14 cellular contexts compared by ENCODE assay signal in the genomic region with DNA sequence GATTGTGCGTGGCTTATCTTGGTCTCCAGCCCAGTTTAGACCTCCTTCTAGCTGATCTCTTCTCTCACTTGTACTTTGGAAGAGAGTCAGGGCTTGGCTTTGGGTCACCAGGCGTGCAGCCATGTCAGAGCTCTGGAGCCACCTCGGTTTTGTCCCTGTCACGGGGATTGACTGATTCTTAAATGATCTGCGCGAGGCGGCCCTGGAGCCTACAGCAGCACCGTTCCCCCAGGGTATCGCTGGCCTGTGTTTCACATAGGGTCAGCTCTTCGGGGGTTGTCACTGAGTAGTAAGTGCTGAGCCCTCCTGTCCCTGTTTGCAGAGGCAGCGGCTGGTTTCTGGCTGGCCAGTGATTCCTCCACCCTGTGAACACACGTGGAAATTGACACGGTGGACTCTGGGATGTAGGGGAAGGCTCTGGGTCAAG.
DNase-seq lines count a peak whose midpoint lies in the region; TF ChIP-seq lines count a peak whose summit lies in the region.
"Had no signal": no experiment of that assay in that cellular context is flagged by ENCODE, and none has a peak within 500 bp of the region (broad histone marks: within the 10 kb centered on the region; RNA-seq: fewer than 3 reads in every experiment).

No MANE protein-coding gene starts in this region.

- no peaks in the 10 kb centered on the region for H3K27me3 ChIP-seq in Karpas-422 (ENCODE audit: low read length)
- H3K27me3 ChIP-seq in brain microvascular endothelial cell (replicated peaks): no peaks in the 10 kb centered on the region
- no peaks in the 10 kb centered on the region for H3K27me3 ChIP-seq in colonic mucosa
- H3K27me3 ChIP-seq: upper lobe of right lung had no signal

- H3K9me3 ChIP-seq in Karpas-422 (ENCODE audit: low read length) (no peaks in the 10 kb centered on the region), colonic mucosa (no peaks in the 10 kb centered on the region)
- H3K9me3 ChIP-seq: A549, Caco-2, upper lobe of right lung had no signal

- H3K4me1 Mint-ChIP-seq in activated CD4-positive, alpha-beta T cell treated with anti-CD3 and anti-CD28 coated beads, Interleukin-2, amount 10 ng/mL, durations not matched to agents 24 days and 14 days: peaks cover 80% of the 10 kb centered on the region

- H3K36me3 Mint-ChIP-seq in activated CD4-positive, alpha-beta T cell treated with anti-CD3 and anti-CD28 coated beads, Interleukin-2, amount 10 ng/mL, durations not matched to agents 24 days and 14 days (ENCODE audit: low read depth): peaks cover 40% of the 10 kb centered on the region

- peak overlapping the region; percentile 92 for H3K27ac Mint-ChIP-seq in activated CD4-positive, alpha-beta T cell treated with anti-CD3 and anti-CD28 coated beads, Interleukin-2, amount 10 ng/mL, durations not matched to agents 24 days and 14 days

- peaks cover 4% of the 10 kb centered on the region for H3K9me3 Mint-ChIP-seq in activated CD4-positive, alpha-beta T cell treated with anti-CD3 and anti-CD28 coated beads, Interleukin-2, amount 10 ng/mL, durations not matched to agents 24 days and 14 days

- no peaks in the 10 kb centered on the region for H3K36me3 ChIP-seq in Karpas-422 (ENCODE audit: insufficient read depth, low read length)
- H3K36me3 ChIP-seq in brain microvascular endothelial cell (replicated peaks): no peaks in the 10 kb centered on the region
- H3K36me3 ChIP-seq in colonic mucosa: no peaks in the 10 kb centered on the region
- H3K36me3 ChIP-seq: upper lobe of right lung had no signal

- no peak overlapping the region for H3K4me3 ChIP-seq in Karpas-422 (ENCODE audit: low read length)
- H3K4me3 ChIP-seq in brain microvascular endothelial cell (ENCODE audit: low read depth, low read length): no peak overlapping the region
- no peak overlapping the region for H3K4me3 ChIP-seq in colonic mucosa
- H3K4me3 ChIP-seq: A549, upper lobe of right lung had no signal

- H4K20me1 ChIP-seq in Karpas-422 (ENCODE audit: insufficient read depth, low read depth, low read length): no peaks in the 10 kb centered on the region

- H3K9ac ChIP-seq in Karpas-422 (ENCODE audit: low read length): no peak overlapping the region
- H3K9ac ChIP-seq in colonic mucosa (ENCODE audit: low read depth in 2 of 2, low read length in 2 of 2): no peak overlapping the region

- H3K27me3 Mint-ChIP-seq in activated CD4-positive, alpha-beta T cell treated with anti-CD3 and anti-CD28 coated beads, Interleukin-2, amount 10 ng/mL, durations not matched to agents 24 days and 14 days: no peaks in the 10 kb centered on the region

- H3K4me1 ChIP-seq in Karpas-422 (ENCODE audit: low read length) (peaks cover 41% of the 10 kb centered on the region), colonic mucosa (no peaks in the 10 kb centered on the region)
- H3K4me1 ChIP-seq: Caco-2 had no signal

- in situ Hi-C loops in brain microvascular endothelial cell (cut with HindIII; ENCODE audit: low pct_ligation_motif_present, low sequenced_read_pairs): no loop called here

- no peak overlapping the region for H2AFZ ChIP-seq in Karpas-422 (ENCODE audit: low read length)

- peaks cover 24% of the 10 kb centered on the region for H3K79me2 ChIP-seq in Karpas-422 (ENCODE audit: low read length)

- no peak for DNase-seq in activated CD4-positive, alpha-beta T cell treated with anti-CD3 and anti-CD28 coated beads, Interleukin-2, amount 10 ng/mL, durations not matched to agents 24 days and 14 days
- no peak for DNase-seq in activated CD4-positive, alpha-beta T cell treated with anti-CD3 and anti-CD28 coated beads, Interleukin-2, amount 50 U/mL, for 4 hours
- DNase-seq in Karpas-422: no peak
- DNase-seq in brain microvascular endothelial cell: no peak
- DNase-seq in posterior vena cava (ENCODE audit: low spot score): peak; percentile 71
- no peak for DNase-seq in colonic mucosa
- DNase-seq in RPMI8226: no peak
- no peak for DNase-seq in NCI-H69 (lab: John Stamatoyannopoulos, UW)
- DNase-seq: activated CD8-positive, alpha-beta memory T cell treated with anti-CD3 and anti-CD28 coated beads, Interleukin-2, amount 50 U/mL, for 4 hours; Caco-2; NCI-H1417; NCI-H526 treated with DMSO at 0.1 percent for 48 hours had no signal

- no peak overlapping the region for H3K4me2 ChIP-seq in Karpas-422 (ENCODE audit: low read depth, low read length, poor library complexity, severe bottlenecking)

- TF ChIP-seq CTCF in brain microvascular endothelial cell (IDR thresholded peaks at IDR 0.05; ENCODE audit: low read depth, low read length, missing control alignments) (no peak), colonic mucosa (IDR thresholded peaks at IDR 0.05) (no peak)

- H3K27ac ChIP-seq in Karpas-422 (ENCODE audit: low read length) (peak overlapping the region; percentile 95), brain microvascular endothelial cell (peak overlapping the region; percentile 13), colonic mucosa (no peak overlapping the region)

- no peaks in the 10 kb centered on the region for H3K9me2 ChIP-seq in Karpas-422 (replicated peaks; ENCODE audit: insufficient read depth, low read length)

- peak overlapping the region; percentile 82 for H3K4me3 Mint-ChIP-seq in activated CD4-positive, alpha-beta T cell treated with anti-CD3 and anti-CD28 coated beads, Interleukin-2, amount 10 ng/mL, durations not matched to agents 24 days and 14 days

- intact Hi-C loops in activated CD4-positive, alpha-beta T cell treated with anti-CD3 and anti-CD28 coated beads, Interleukin-2, amount 10 ng/mL, durations not matched to agents 24 days and 14 days (cut with micrococcal nuclease): loop anchor here (2.0 kb wide), 2 partner anchors 23 to 51 kb away; no protein-coding TSS in a partner anchor
- intact Hi-C loops in posterior vena cava (cut with DNase I) (loop anchor here in 1 of 2 donors (5.0 kb wide), 1 partner anchor 1855 kb away; the partner anchor contains the start of gene TIMP2), colonic mucosa (cut with DNase I) (no loop called here)
